In genomic region chr12:6552140-6552551, GRCh38 we compare ENCODE assay signal across 8 cellular contexts. TPM values are rescaled to one million over a fixed set of nuclear protein-coding genes. Genes with fewer than 3 reads are reported as not detected.
DNase-seq lines count a peak whose midpoint lies in the region; ATAC-seq and TF ChIP-seq lines count a peak whose summit lies in the region.

No MANE protein-coding gene starts in this region.

- CTCF ChIA-PET in SK-N-SH (lab: Yijun Ruan, JAX) = interaction anchor here (1.2 to 14.7 kb wide), 4 partner anchors 12 to 132 kb away, joined by 4 to 228 read pairs (median 37); partner anchors contain the start of gene GAPDH

- H3K27me3 ChIP-seq in SK-N-SH (ENCODE audit: insufficient read depth) = no peaks in the 10 kb centered on the region
- no peaks in the 10 kb centered on the region for H3K27me3 ChIP-seq in foreskin keratinocyte
- no peaks in the 10 kb centered on the region for H3K27me3 ChIP-seq in psoas muscle (ENCODE audit: insufficient read depth in 3 of 3, low read length in 2 of 3)

- peaks cover 36 to 59% of the 10 kb centered on the region in 2 experiments for H3K4me1 ChIP-seq in SK-N-SH (ENCODE audit: control insufficient read depth in 1 of 2, insufficient read depth in 2 of 2, low read depth in 1 of 2, low read length in 1 of 2)
- peaks cover 33% of the 10 kb centered on the region for H3K4me1 ChIP-seq in foreskin keratinocyte
- H3K4me1 ChIP-seq in psoas muscle = peaks cover 49% of the 10 kb centered on the region

- H4K20me1 ChIP-seq in SK-N-SH (ENCODE audit: insufficient read depth) = peaks cover 9% of the 10 kb centered on the region; the same call in 1 of the 2 replicates

- H3K27ac ChIP-seq in C4-2B (peak overlapping the region; percentile 11; the same call in 1 of the 2 replicates), SK-N-SH (ENCODE audit: low read depth in 2 of 2, low read length in 1 of 2) (peak overlapping the region; percentile 58 to 93), foreskin keratinocyte (no peak overlapping the region), psoas muscle (peak overlapping the region; percentile 100)

- no peak for DNase-seq in SK-N-SH
- no peak for DNase-seq in foreskin keratinocyte
- peak; percentile 82 to 90 for DNase-seq in psoas muscle
- DNase-seq in Kasumi-1 (lab: John Stamatoyannopoulos, UW) = no peak
- no peak for DNase-seq in effector CD8-positive, alpha-beta T cell (lab: John Stamatoyannopoulos, UW)
- DNase-seq in retina = no peak

- H3K36me3 ChIP-seq in SK-N-SH (replicated peaks in 1 of 2; ENCODE audit: control insufficient read depth in 1 of 2, insufficient read depth in 2 of 2, low read length in 1 of 2) (peaks cover 6 to 11% of the 10 kb centered on the region in 2 experiments), psoas muscle (ENCODE audit: insufficient read depth in 1 of 2, low read depth in 1 of 2) (peaks cover 4 to 41% of the 10 kb centered on the region in 2 donors)

- POLR2A ChIA-PET in SK-N-SH (lab: Yijun Ruan, JAX) = interaction anchor here (4.3 to 6.1 kb wide), 2 partner anchors 14 to 18 kb away, joined by 21 to 73 read pairs; partner anchors contain the start of gene GAPDH

- H3K79me2 ChIP-seq in SK-N-SH (ENCODE audit: insufficient read depth) = peaks cover 87% of the 10 kb centered on the region

- H3K9ac ChIP-seq in SK-N-SH = peak overlapping the region; percentile 57

- H3K4me3 ChIP-seq in SK-N-SH (ENCODE audit: low read depth in 2 of 2, low read length in 1 of 2) (no peak overlapping the region; a peak in 1 of 4 replicates), psoas muscle (peak overlapping the region; percentile 95)

- 26% methylated on average over 4 of the region's 4 CpGs for WGBS in SK-N-SH (ENCODE audit: low lambda C conversion rate)
- WGBS in psoas muscle, 3 donors = 3 to 14% (median 7%) methylated on average over 4 of the region's 4 CpGs

- peak overlapping the region; percentile 89 for H3K4me2 ChIP-seq in SK-N-SH

- no peaks in the 10 kb centered on the region for H3K9me3 ChIP-seq in SK-N-SH
- no peaks in the 10 kb centered on the region for H3K9me3 ChIP-seq in psoas muscle

- TF ChIP-seq RAD21 in SK-N-SH (IDR thresholded peaks at IDR 0.05; ENCODE audit: low read length) = no peak

- H3F3A ChIP-seq in SK-N-SH (replicated peaks; ENCODE audit: insufficient read depth) = peaks cover 63% of the 10 kb centered on the region

- ATAC-seq in foreskin keratinocyte (peak; percentile 2), psoas muscle (peak; percentile 66 to 74 (median 68)), GM18520 (IDR thresholded peaks at IDR 0.05; ENCODE audit: unreplicated experiment) (no peak)

- TF ChIP-seq CTCF in C4-2B (conservative IDR thresholded peaks at IDR 0.05) = no peak
- TF ChIP-seq CTCF in SK-N-SH (IDR thresholded peaks at IDR 0.05) = no peak
- no peak for TF ChIP-seq CTCF in foreskin keratinocyte (conservative IDR thresholded peaks at IDR 0.05)
- TF ChIP-seq CTCF in psoas muscle (IDR thresholded peaks at IDR 0.05) = no peak

- no peak for TF ChIP-seq EP300 in SK-N-SH (IDR thresholded peaks at IDR 0.05; ENCODE audit: borderline replicate concordance in 1 of 2, low read depth in 1 of 2, low read length in 1 of 2)

- H3K9me2 ChIP-seq in SK-N-SH = no peaks in the 10 kb centered on the region

- H2AFZ ChIP-seq in SK-N-SH (ENCODE audit: low read depth) = no peak overlapping the region

- intact Hi-C loops in psoas muscle (cut with DNase I) = no loop called here

TF ChIP-seq in SK-N-SH, 30 proteins besides CTCF, POLR2A, EP300 and RAD21:
- TF ChIP-seq FOXM1 (IDR thresholded peaks at IDR 0.05; ENCODE audit: low read depth) = no peak
- no peak for TF ChIP-seq GATA2 (CRISPR knock-in tag; IDR thresholded peaks at IDR 0.05)
- TF ChIP-seq MAX (IDR thresholded peaks at IDR 0.05; ENCODE audit: low read depth) = no peak
- no peak for TF ChIP-seq GABPA (IDR thresholded peaks at IDR 0.05; ENCODE audit: low read depth)
- TF ChIP-seq USF2 (IDR thresholded peaks at IDR 0.05; ENCODE audit: borderline replicate concordance, low read depth, low read length) = no peak
- TF ChIP-seq TEAD4 (IDR thresholded peaks at IDR 0.05; ENCODE audit: borderline replicate concordance, insufficient read depth) = no peak
- TF ChIP-seq SIN3A (IDR thresholded peaks at IDR 0.05; ENCODE audit: borderline replicate concordance, low read depth, low read length) = no peak
- TF ChIP-seq ELF1 (IDR thresholded peaks at IDR 0.05) = no peak
- TF ChIP-seq TCF12 (IDR thresholded peaks at IDR 0.05) = no peak
- TF ChIP-seq NFIC (IDR thresholded peaks at IDR 0.05; ENCODE audit: borderline replicate concordance) = no peak
- TF ChIP-seq ZBTB33 (IDR thresholded peaks at IDR 0.05; ENCODE audit: borderline replicate concordance, low read depth) = no peak
- no peak for TF ChIP-seq PBX3 (IDR thresholded peaks at IDR 0.05)

RNA-seq across cellular contexts. Expression of gene IFFO1, which starts 3.7 kb away (rescaled TPM):
- polyA plus RNA-seq in SK-N-SH (2012; rRNA removed) = 50.1 and 50.6 TPM in 2 replicates
- polyA plus RNA-seq in SK-N-SH (2012; cell fraction: cytosol; rRNA removed) = 16.0 and 21.0 TPM in 2 replicates
- 274 and 306 TPM in 2 replicates for polyA plus RNA-seq in SK-N-SH (2012; cell fraction: nucleus; rRNA removed)
- total RNA-seq in foreskin keratinocyte = 1.7 and 2.7 TPM in 2 replicates
- polyA plus RNA-seq in foreskin keratinocyte = 2.7 and 5.0 TPM in 2 replicates
- total RNA-seq in psoas muscle = 10 to 100 TPM; 12.6 to 26.3 (median 18.0) TPM
- polyA plus RNA-seq in psoas muscle = 1 to 10 TPM; 6.7 to 8.9 (median 8.3) TPM

RNA-seq across cellular contexts. Expression of gene NOP2, which starts 15.9 kb away (rescaled TPM):
- polyA plus RNA-seq in SK-N-SH (2012; rRNA removed) = 64.5 and 76.2 TPM in 2 replicates
- 45.2 and 46.3 TPM in 2 replicates for polyA plus RNA-seq in SK-N-SH (2012; cell fraction: cytosol; rRNA removed)
- 283 and 315 TPM in 2 replicates for polyA plus RNA-seq in SK-N-SH (2012; cell fraction: nucleus; rRNA removed)
- 64.2 and 65.6 TPM in 2 replicates for total RNA-seq in foreskin keratinocyte
- polyA plus RNA-seq in foreskin keratinocyte = 46.8 and 61.1 TPM in 2 replicates
- 10 to 100 TPM; 29.8 to 62.2 (median 52.9) TPM for total RNA-seq in psoas muscle
- 10 to 100 TPM; 44.1 to 67.0 (median 66.4) TPM for polyA plus RNA-seq in psoas muscle

RNA-seq across cellular contexts. Expression of gene GAPDH, which starts 17.8 kb away (rescaled TPM):
- polyA plus RNA-seq in SK-N-SH (2012; rRNA removed) (7,875 and 8,077 TPM in 2 replicates), foreskin keratinocyte (7,678 and 8,217 TPM in 2 replicates), psoas muscle (over 10,000 TPM in 2 of 3 donors, 1,000 to 10,000 TPM in 1; 9,788 to 18,891 (median 16,487) TPM)
- polyA plus RNA-seq in SK-N-SH (2012; cell fraction: cytosol; rRNA removed) = 5,050 and 6,344 TPM in 2 replicates
- polyA plus RNA-seq in SK-N-SH (2012; cell fraction: nucleus; rRNA removed) = 5,294 and 6,955 TPM in 2 replicates
- total RNA-seq in foreskin keratinocyte (6,442 and 6,736 TPM in 2 replicates), psoas muscle (over 10,000 TPM in 2 of 4 donors, 1,000 to 10,000 TPM in 2; 7,136 to 10,782 (median 8,991) TPM)

RNA-seq across cellular contexts. Expression of gene CHD4, which starts 55.0 kb away (rescaled TPM):
- 85.5 and 90.5 TPM in 2 replicates for polyA plus RNA-seq in SK-N-SH (2012; rRNA removed)
- 63.2 and 74.4 TPM in 2 replicates for polyA plus RNA-seq in SK-N-SH (2012; cell fraction: cytosol; rRNA removed)
- 200 and 254 TPM in 2 replicates for polyA plus RNA-seq in SK-N-SH (2012; cell fraction: nucleus; rRNA removed)
- 156 and 174 TPM in 2 replicates for total RNA-seq in foreskin keratinocyte
- 90.9 and 98.5 TPM in 2 replicates for polyA plus RNA-seq in foreskin keratinocyte
- total RNA-seq in psoas muscle = 100 to 1,000 TPM in 2 of 4 donors, 10 to 100 TPM in 2; 94.5 to 152 (median 112) TPM
- 10 to 100 TPM; 62.5 to 90.0 (median 78.5) TPM for polyA plus RNA-seq in psoas muscle

RNA-seq across cellular contexts. Expression of gene NCAPD2, which starts 58.2 kb away (rescaled TPM):
- polyA plus RNA-seq in SK-N-SH (2012; rRNA removed) = 39.8 and 46.9 TPM in 2 replicates
- polyA plus RNA-seq in SK-N-SH (2012; cell fraction: cytosol; rRNA removed) = 27.2 and 35.7 TPM in 2 replicates
- 46.2 and 57.3 TPM in 2 replicates for polyA plus RNA-seq in SK-N-SH (2012; cell fraction: nucleus; rRNA removed)
- 64.5 and 86.2 TPM in 2 replicates for total RNA-seq in foreskin keratinocyte
- 26.1 and 35.7 TPM in 2 replicates for polyA plus RNA-seq in foreskin keratinocyte
- 10 to 100 TPM; 10.1 to 13.4 (median 11.2) TPM for total RNA-seq in psoas muscle
- 1 to 10 TPM; 3.9 to 9.5 (median 5.9) TPM for polyA plus RNA-seq in psoas muscle

Comparison
In these comparisons a context has a peak if more than half of its experiments do, and no peak if none do; other contexts are left out.
1. DNase-seq: peak in psoas muscle (2 of 2); none in SK-N-SH (single experiment), foreskin keratinocyte (0 of 2), Kasumi-1 (0 of 2), effector CD8-positive, alpha-beta T cell (single experiment) and retina (single experiment).